In genomic region chr2:127743477-127744026, GRCh38 we compare ENCODE assay signal across 16 cellular contexts. TPM values are rescaled to one million over a fixed set of nuclear protein-coding genes. Genes with fewer than 3 reads are reported as not detected.
DNase-seq lines count a peak whose midpoint lies in the region; ATAC-seq and TF ChIP-seq lines count a peak whose summit lies in the region.
"Had no signal": no experiment of that assay in that cellular context is flagged by ENCODE, and none has a peak within 500 bp of the region (broad histone marks: within the 10 kb centered on the region; RNA-seq: fewer than 3 reads in every experiment).

No MANE protein-coding gene starts in this region.

- no peak overlapping the region for H2AFZ ChIP-seq in Karpas-422 (ENCODE audit: low read length)

- peak; percentile 72 to 78 for ATAC-seq in activated naive CD4-positive, alpha-beta T cell treated with anti-CD3 and anti-CD28 coated beads, Interleukin-2, amount 50 U/mL, for 72 hours
- ATAC-seq in HG03565 (IDR thresholded peaks at IDR 0.05; ENCODE audit: unreplicated experiment) (peak; percentile 39), GM19463 (IDR thresholded peaks at IDR 0.05; ENCODE audit: unreplicated experiment) (no peak)
- ATAC-seq: left colon had no signal

- no peak overlapping the region for H3K9ac ChIP-seq in Karpas-422 (ENCODE audit: low read length)

- no peaks in the 10 kb centered on the region for H3K9me3 ChIP-seq in Karpas-422 (ENCODE audit: low read length)
- H3K9me3 ChIP-seq: vagina had no signal

- no peak overlapping the region for H3K27ac ChIP-seq in Karpas-422 (ENCODE audit: low read length)
- H3K27ac ChIP-seq: vagina had no signal

- peaks cover 45% of the 10 kb centered on the region for H3K79me2 ChIP-seq in Karpas-422 (ENCODE audit: low read length)

- H3K4me1 Mint-ChIP-seq in type B pancreatic cell (ENCODE audit: unreplicated experiment), result no peaks in the 10 kb centered on the region

- no peak for DNase-seq in activated naive CD4-positive, alpha-beta T cell treated with anti-CD3 and anti-CD28 coated beads, Interleukin-2, amount 50 U/mL, for 72 hours (ENCODE audit: low spot score in 2 of 2)
- DNase-seq in activated naive CD4-positive, alpha-beta T cell (lab: John Stamatoyannopoulos, UW), result no peak
- DNase-seq in fibroblast of mammary gland (ENCODE audit: low read depth) (no peak), type B pancreatic cell (ENCODE audit: extremely low spot score, unreplicated experiment) (no peak), Karpas-422 (no peak), GM20000 (ENCODE audit: low spot score) (no peak)
- DNase-seq: activated CD4-positive, alpha-beta T cell treated with anti-CD3 and anti-CD28 coated beads, Interleukin-2, amount 50 U/mL, for 4 hours; activated gamma-delta T cell; left colon; NCI-H2081; NCI-H526 treated with DMSO at 0.1 percent for 48 hours; stimulated activated naive CD4-positive, alpha-beta T cell had no signal

- H3K9me2 ChIP-seq in Karpas-422 (replicated peaks; ENCODE audit: insufficient read depth, low read length), result no peaks in the 10 kb centered on the region

- H4K20me1 ChIP-seq in Karpas-422 (ENCODE audit: insufficient read depth, low read depth, low read length), result no peaks in the 10 kb centered on the region

- peaks cover 42% of the 10 kb centered on the region; the same call in 1 of the 2 replicates for H3K36me3 ChIP-seq in Karpas-422 (ENCODE audit: insufficient read depth, low read length)
- H3K36me3 ChIP-seq: vagina had no signal

- H3K4me1 ChIP-seq in Karpas-422 (ENCODE audit: low read length), result peaks cover 8% of the 10 kb centered on the region
- H3K4me1 ChIP-seq: vagina had no signal

- no peak overlapping the region for H3K4me2 ChIP-seq in Karpas-422 (ENCODE audit: low read depth, low read length, poor library complexity, severe bottlenecking)

- no peaks in the 10 kb centered on the region for H3K27me3 ChIP-seq in Karpas-422 (ENCODE audit: low read length)
- H3K27me3 ChIP-seq: vagina had no signal

- TF ChIP-seq CTCF in fibroblast of mammary gland (conservative IDR thresholded peaks at IDR 0.05; ENCODE audit: control insufficient read depth, insufficient read depth, low read depth, low read length) (peak; percentile 7), type B pancreatic cell (conservative IDR thresholded peaks at IDR 0.05) (peak; percentile 59), GM20000 (IDR thresholded peaks at IDR 0.05; ENCODE audit: extremely low read depth, missing control alignments) (no peak)

- H3K4me3 ChIP-seq in fibroblast of mammary gland (ENCODE audit: control insufficient read depth, low read depth, low read length) (no peak overlapping the region), Karpas-422 (ENCODE audit: low read length) (no peak overlapping the region)
- H3K4me3 ChIP-seq: vagina had no signal

- H3K36me3 Mint-ChIP-seq in activated naive CD4-positive, alpha-beta T cell treated with anti-CD3 and anti-CD28 coated beads, Interleukin-2, amount 50 U/mL, for 72 hours, result peaks cover 19 to 57% of the 10 kb centered on the region in 2 donors
- H3K36me3 Mint-ChIP-seq in type B pancreatic cell, result peaks cover 30% of the 10 kb centered on the region

- H3K27ac Mint-ChIP-seq in activated naive CD4-positive, alpha-beta T cell treated with anti-CD3 and anti-CD28 coated beads, Interleukin-2, amount 50 U/mL, for 72 hours, result peak overlapping the region in 1 of 2 donors; percentile 49
- no peak overlapping the region for H3K27ac Mint-ChIP-seq in type B pancreatic cell
- H3K27ac Mint-ChIP-seq: dendritic cell treated with granulocyte-macrophage colony-stimulating factor and Interleukin-4, amounts not matched to agents 40 ng/mL and 50 ng/mL, for 4 days had no signal

- H3K4me3 Mint-ChIP-seq in type B pancreatic cell, result no peak overlapping the region
- H3K4me3 Mint-ChIP-seq: dendritic cell treated with granulocyte-macrophage colony-stimulating factor and Interleukin-4, amounts not matched to agents 40 ng/mL and 50 ng/mL, for 4 days had no signal

- H3K9me3 Mint-ChIP-seq in activated naive CD4-positive, alpha-beta T cell treated with anti-CD3 and anti-CD28 coated beads, Interleukin-2, amount 50 U/mL, for 72 hours, result no peaks in the 10 kb centered on the region
- H3K9me3 Mint-ChIP-seq in type B pancreatic cell, result no peaks in the 10 kb centered on the region
- H3K9me3 Mint-ChIP-seq: dendritic cell treated with granulocyte-macrophage colony-stimulating factor and Interleukin-4, amounts not matched to agents 40 ng/mL and 50 ng/mL, for 4 days had no signal

- no peaks in the 10 kb centered on the region for H3K27me3 Mint-ChIP-seq in type B pancreatic cell
- H3K27me3 Mint-ChIP-seq: dendritic cell treated with granulocyte-macrophage colony-stimulating factor and Interleukin-4, amounts not matched to agents 40 ng/mL and 50 ng/mL, for 4 days had no signal

RNA-seq across cellular contexts. Expression of gene SFT2D3, which starts 42.3 kb away (rescaled TPM):
- total RNA-seq in activated naive CD4-positive, alpha-beta T cell treated with anti-CD3 and anti-CD28 coated beads, Interleukin-2, amount 50 U/mL, for 72 hours, result 1 to 10 TPM; 2.6 to 3.5 TPM
- total RNA-seq in type B pancreatic cell (ENCODE audit: low replicate concordance), result 10.7 and 12.5 TPM in 2 replicates
- 3.2 and 4.0 TPM in 2 replicates for total RNA-seq in Karpas-422 (2014; rRNA removed; shearing (Covaris generic); ENCODE audit: low replicate concordance)
